20 cellular contexts compared by ENCODE assay signal in genomic region chr7:22962775-22963358, GRCh38. TPM values are rescaled to one million over a fixed set of nuclear protein-coding genes. Genes with fewer than 3 reads are reported as not detected.
DNase-seq lines count a peak whose midpoint lies in the region; ATAC-seq, FAIRE-seq and TF ChIP-seq lines count a peak whose summit lies in the region.
"Had no signal": no experiment of that assay in that cellular context is flagged by ENCODE, and none has a peak within 500 bp of the region (broad histone marks: within the 10 kb centered on the region; RNA-seq: fewer than 3 reads in every experiment).

No MANE protein-coding gene starts in this region.

- ATAC-seq in K562 (no peak), GM21825 (IDR thresholded peaks at IDR 0.05; ENCODE audit: unreplicated experiment) (no peak), heart right ventricle (no peak), Right ventricle myocardium superior (ENCODE audit: poor library complexity) (no peak)
- ATAC-seq in stimulated activated memory B cell treated with anti-CD40 and anti-IgM and Interleukin-4, amounts not matched to agents 10 μg/mL and 1 μg/mL and 100 μg/mL, for 72 hours, result no peak

- no peak for TF ChIP-seq RAD21 in K562 (CRISPR knock-in tag; conservative IDR thresholded peaks at IDR 0.05 in 1 of 2, IDR thresholded peaks at IDR 0.05 in 1 of 2)

- no peaks in the 10 kb centered on the region for H3K9me1 ChIP-seq in K562 (ENCODE audit: control insufficient read depth, insufficient read depth, low read length)

- H3K9me3 ChIP-seq in K562 (replicated peaks; ENCODE audit: control insufficient read depth, insufficient read depth, low read depth, low read length) (no peaks in the 10 kb centered on the region), neural progenitor cell (ENCODE audit: low read depth) (no peaks in the 10 kb centered on the region), heart right ventricle (no peaks in the 10 kb centered on the region)
- H3K9me3 ChIP-seq: BLaER1 had no signal

- H3K79me2 ChIP-seq in K562 (ENCODE audit: control insufficient read depth, insufficient read depth, low read length) (no peaks in the 10 kb centered on the region), neural progenitor cell (ENCODE audit: low read depth) (no peaks in the 10 kb centered on the region)

- peak overlapping the region; percentile 50 for H3K27ac Mint-ChIP-seq in neural progenitor cell
- H3K27ac Mint-ChIP-seq in stimulated activated memory B cell treated with anti-CD40 and anti-IgM and Interleukin-4, amounts not matched to agents 10 μg/mL and 1 μg/mL and 100 μg/mL, for 72 hours, result no peak overlapping the region

- BruUV-seq in K562 (replicated peaks; lab: Mats Ljungman, UMichigan), result no TSS peak

- TF ChIP-seq CTCF in K562 (IDR thresholded peaks at IDR 0.05 in 2 of 3, conservative IDR thresholded peaks at IDR 0.05 in 1 of 3; ENCODE audit: insufficient read depth in 2 of 3, low read depth in 1 of 3, low read length in 3 of 3), result no peak
- TF ChIP-seq CTCF in neural progenitor cell (IDR thresholded peaks at IDR 0.05), result no peak
- no peak for TF ChIP-seq CTCF in heart right ventricle (IDR thresholded peaks at IDR 0.05)

- no peaks in the 10 kb centered on the region for H3K9me3 Mint-ChIP-seq in neural progenitor cell
- no peaks in the 10 kb centered on the region for H3K9me3 Mint-ChIP-seq in stimulated activated memory B cell treated with anti-CD40 and anti-IgM and Interleukin-4, amounts not matched to agents 10 μg/mL and 1 μg/mL and 100 μg/mL, for 72 hours
- H3K9me3 Mint-ChIP-seq: CD4-positive, alpha-beta memory T cell had no signal

- TF ChIP-seq EP300 in K562 (IDR thresholded peaks at IDR 0.05; ENCODE audit: low read length), result no peak

- H3K27ac ChIP-seq in K562 (ENCODE audit: extremely low read depth, low read depth, low read length) (no peak overlapping the region), neural progenitor cell (no peak overlapping the region), heart right ventricle (no peak overlapping the region)
- H3K27ac ChIP-seq: BLaER1, HL-60, RWPE1 had no signal

- H3K27me3 ChIP-seq in K562 (ENCODE audit: control insufficient read depth in 2 of 2, insufficient read depth in 2 of 2, low read length in 2 of 2) (no peaks in the 10 kb centered on the region), neural progenitor cell (no peaks in the 10 kb centered on the region), heart right ventricle (no peaks in the 10 kb centered on the region)
- H3K27me3 ChIP-seq: BLaER1 had no signal

- H3K36me3 ChIP-seq in K562 (ENCODE audit: control insufficient read depth, insufficient read depth, low read length), result peaks cover 26% of the 10 kb centered on the region; the same call in 2 of the 3 replicates
- H3K36me3 ChIP-seq in neural progenitor cell, result peaks cover 2% of the 10 kb centered on the region
- peaks cover 0 to 88% (median 22%) of the 10 kb centered on the region in 9 donors for H3K36me3 ChIP-seq in heart right ventricle

- FAIRE-seq in H54 (lab: Jason Lieb, UNC), result peak; percentile 84
- FAIRE-seq in K562 (lab: Jason Lieb, UNC), result no peak
- FAIRE-seq: GM12892 had no signal

- H3K4me2 ChIP-seq in K562 (ENCODE audit: insufficient read depth, low read length) (no peak overlapping the region), neural progenitor cell (no peak overlapping the region)
- H3K4me2 ChIP-seq: BLaER1 had no signal

- peaks cover under 1% of the 10 kb centered on the region for H3K36me3 Mint-ChIP-seq in neural progenitor cell
- H3K36me3 Mint-ChIP-seq in stimulated activated memory B cell treated with anti-CD40 and anti-IgM and Interleukin-4, amounts not matched to agents 10 μg/mL and 1 μg/mL and 100 μg/mL, for 72 hours, result peaks cover 19% of the 10 kb centered on the region

- 88% methylated on average over 3 of the region's 4 CpGs for WGBS in K562 (ENCODE audit: insufficient coverage, low coverage, missing lambda C conversion rate)
- 88 to 93% methylated on average over 4 of the region's 4 CpGs for WGBS in heart right ventricle, 2 donors

- CTCF ChIA-PET in K562 (lab: Yijun Ruan, JAX; ENCODE audit: low intra/inter-chr PET ratio), result no interaction called here

- H3K4me3 Mint-ChIP-seq in neural progenitor cell, result no peak overlapping the region
- H3K4me3 Mint-ChIP-seq in stimulated activated memory B cell treated with anti-CD40 and anti-IgM and Interleukin-4, amounts not matched to agents 10 μg/mL and 1 μg/mL and 100 μg/mL, for 72 hours, result no peak overlapping the region
- H3K4me3 Mint-ChIP-seq: CD4-positive, alpha-beta memory T cell had no signal

- H3K4me1 ChIP-seq in K562 (replicated peaks in 1 of 2; ENCODE audit: control insufficient read depth in 2 of 2, insufficient read depth in 2 of 2, low read length in 2 of 2) (no peaks in the 10 kb centered on the region), neural progenitor cell (no peaks in the 10 kb centered on the region), heart right ventricle (no peaks in the 10 kb centered on the region)

- no peak for DNase-seq in H54 (ENCODE audit: insufficient read length, low spot score)
- peak; percentile 24 for DNase-seq in M059J (ENCODE audit: low read depth)
- DNase-seq in K562 (ENCODE audit: extremely low read depth in 1 of 4, low spot score in 3 of 4), result no peak
- no peak for DNase-seq in neural progenitor cell (ENCODE audit: low spot score)
- no peak for DNase-seq in heart right ventricle
- DNase-seq in Right ventricle myocardium superior, result no peak
- DNase-seq: Calu3; CD4-positive, alpha-beta memory T cell; H7; Karpas-422; NCI-H1092 treated with DMSO at 0.1 percent for 48 hours; NCI-H2081 treated with DMSO at 0.1 percent for 48 hours; NCI-H510A; NCI-H82 had no signal

- POLR2A ChIA-PET in K562 (lab: Yijun Ruan, JAX), result no interaction called here

- TF ChIP-seq POLR2A in H54 (IDR thresholded peaks at IDR 0.05; ENCODE audit: low read depth, low read length), result no peak
- TF ChIP-seq POLR2A in K562 (conservative IDR thresholded peaks at IDR 0.05), result no peak

- H3K4me3 ChIP-seq in K562 (no peak overlapping the region), neural progenitor cell (no peak overlapping the region), heart right ventricle (no peak overlapping the region)
- H3K4me3 ChIP-seq: BLaER1 had no signal

- H2AFZ ChIP-seq in K562 (ENCODE audit: low read depth, low read length) (no peak overlapping the region), neural progenitor cell (replicated peaks) (no peak overlapping the region)

- no peak overlapping the region for H3K9ac ChIP-seq in K562 (ENCODE audit: insufficient read depth in 1 of 2, low read depth in 2 of 2, low read length in 2 of 2)
- no peak overlapping the region for H3K9ac ChIP-seq in neural progenitor cell
- H3K9ac ChIP-seq: BLaER1 had no signal

- in situ Hi-C loops in K562 (cut with MboI), result no loop called here

- H3F3A ChIP-seq in neural progenitor cell (ENCODE audit: low read depth), result peaks cover 3% of the 10 kb centered on the region

- intact Hi-C loops in K562 (cut with micrococcal nuclease) (no loop called here), heart right ventricle (cut with DNase I) (no loop called here), Right ventricle myocardium superior (cut with DNase I) (no loop called here)

- no peaks in the 10 kb centered on the region for H4K20me1 ChIP-seq in K562 (replicated peaks; ENCODE audit: control insufficient read depth, insufficient read depth, low read length)
- H4K20me1 ChIP-seq in neural progenitor cell (ENCODE audit: low read depth), result no peaks in the 10 kb centered on the region
- H4K20me1 ChIP-seq: BLaER1 had no signal

- no peaks in the 10 kb centered on the region for H3K27me3 Mint-ChIP-seq in neural progenitor cell (ENCODE audit: insufficient read depth, low read depth)
- no peaks in the 10 kb centered on the region for H3K27me3 Mint-ChIP-seq in stimulated activated memory B cell treated with anti-CD40 and anti-IgM and Interleukin-4, amounts not matched to agents 10 μg/mL and 1 μg/mL and 100 μg/mL, for 72 hours
- H3K27me3 Mint-ChIP-seq: CD4-positive, alpha-beta memory T cell had no signal

- H3K4me1 Mint-ChIP-seq in neural progenitor cell, result no peaks in the 10 kb centered on the region
- peaks cover 9% of the 10 kb centered on the region for H3K4me1 Mint-ChIP-seq in stimulated activated memory B cell treated with anti-CD40 and anti-IgM and Interleukin-4, amounts not matched to agents 10 μg/mL and 1 μg/mL and 100 μg/mL, for 72 hours
- H3K4me1 Mint-ChIP-seq: CD4-positive, alpha-beta memory T cell had no signal

TF ChIP-seq in K562, 482 proteins besides CTCF, POLR2A, EP300 and RAD21:
- TF ChIP-seq ZNF695 (CRISPR knock-in tag; IDR thresholded peaks at IDR 0.05), result no peak
- peak; percentile 21; the same call in 1 of the 2 replicates for TF ChIP-seq RFX1 (IDR thresholded peaks at IDR 0.05)

RNA-seq across cellular contexts. Expression of gene HYCC1, which starts 51.1 kb away (rescaled TPM):
- total RNA-seq in M059J (2014; rRNA removed; shearing (Covaris generic)), result 76.4 and 136 TPM in 2 replicates
- total RNA-seq in K562 (2011; cell fraction: chromatin; rRNA removed; ENCODE audit: low replicate concordance), result 25.8 and 69.5 TPM in 2 replicates
- total RNA-seq in K562 (2011; cell fraction: nucleolus; rRNA removed), result 12.5 and 14.9 TPM in 2 replicates
- total RNA-seq in K562 (2011; cell fraction: nucleoplasm; rRNA removed), result 25.1 and 44.4 TPM in 2 replicates
- total RNA-seq in K562 (2014; rRNA removed) (18.8 and 24.7 TPM in 2 replicates), K562 (2014; rRNA removed; fragmentation: Illumina TruSeq; extraction: Trizol) (37.0 and 41.1 TPM in 2 replicates), K562 (2015; rRNA removed; fragmentation: Illumina TruSeq; extraction: Trizol) (26.5 and 38.1 TPM in 2 replicates), K562 (2021) (37.9 and 43.0 TPM in 2 replicates), neural progenitor cell (ENCODE audit: low replicate concordance) (91.0 and 148 TPM in 2 replicates), heart right ventricle (10 to 100 TPM; 26.2 to 39.6 (median 34.5) TPM), Right ventricle myocardium superior (35.0 TPM)
- polyA plus RNA-seq in K562 (2011; rRNA removed) (31.2 and 39.8 TPM in 2 replicates), K562 (2014; fragmentation: Illumina TruSeq; extraction: Trizol) (40.4 and 44.7 TPM in 2 replicates), K562 (2014; fragmentation: Nextera tagmentation; extraction: Ambion mirVana) (10 to 100 TPM; 11.2 to 16.0 TPM), K562 (2014; rRNA removed) (33.3 and 40.6 TPM in 2 replicates), heart right ventricle (1 to 10 TPM; 5.9 to 7.8 TPM)
- polyA plus RNA-seq in K562 (2011; cell fraction: cytosol; rRNA removed), result 7.6 and 15.5 TPM in 2 replicates
- 22.5 and 31.5 TPM in 2 replicates for polyA plus RNA-seq in K562 (2011; cell fraction: nucleus; rRNA removed)
- 16.3 and 36.3 TPM in 2 replicates for polyA plus RNA-seq in K562 (2012)
- polyA minus RNA-seq in K562 (2011; rRNA and poly(A)+ RNA removed), result 41.3 and 50.1 TPM in 2 replicates
- polyA minus RNA-seq in K562 (2011; cell fraction: cytosol; rRNA and poly(A)+ RNA removed), result 13.6 and 20.0 TPM in 2 replicates
- 25.4 and 45.8 TPM in 2 replicates for polyA minus RNA-seq in K562 (2011; cell fraction: nucleus; rRNA and poly(A)+ RNA removed)
